ENCODE assay signal across 9 cellular contexts in the genomic region with DNA sequence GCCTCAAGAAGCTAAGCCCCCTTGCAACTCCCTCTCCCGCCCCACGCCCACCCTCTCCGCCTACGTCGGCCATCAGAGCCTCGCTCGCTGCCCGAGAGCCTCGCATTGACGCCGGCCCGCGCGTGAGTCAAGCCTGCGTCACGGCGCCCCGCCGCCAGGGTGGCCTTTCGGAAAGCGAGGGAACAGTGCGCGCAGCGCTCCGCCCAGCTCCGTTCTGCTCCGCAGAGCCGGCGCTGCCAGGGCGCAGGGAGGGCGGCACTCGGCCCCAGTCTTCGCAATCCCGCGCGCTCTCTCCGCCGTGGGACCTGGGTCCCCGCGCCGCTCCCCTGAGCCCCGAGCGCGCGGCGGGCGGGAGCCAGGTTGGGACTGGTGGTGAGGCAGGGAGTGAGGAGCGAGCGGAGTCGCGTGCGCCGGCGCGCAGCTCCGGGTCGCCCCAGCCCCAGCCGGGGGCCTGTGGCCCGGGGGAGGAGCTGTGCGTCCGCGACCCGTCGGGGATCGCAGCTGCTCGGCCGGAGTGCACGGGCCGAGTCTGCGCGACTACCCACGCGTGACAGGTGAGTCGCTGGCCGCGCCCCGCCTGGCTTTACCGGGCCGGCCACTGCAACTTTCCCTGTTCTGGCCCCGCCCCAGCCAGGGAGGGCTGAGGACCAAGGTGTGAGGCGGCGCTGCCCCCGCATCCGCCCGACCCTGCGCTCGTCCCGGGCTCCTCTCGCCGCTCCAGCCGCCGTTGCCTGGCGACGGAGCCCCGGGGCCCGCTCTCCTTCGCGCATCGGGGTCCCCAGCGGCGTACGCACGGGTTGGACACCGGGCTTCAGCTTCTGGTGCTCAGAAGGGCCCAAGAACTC. TPM values are rescaled to one million over a fixed set of nuclear protein-coding genes. Genes with fewer than 3 reads are reported as not detected.
A peak's percentile ranks its signal among the peaks of the same experiment; 100 is the strongest.
DNase-seq lines count a peak whose midpoint lies in the region; ATAC-seq and TF ChIP-seq lines count a peak whose summit lies in the region.
"Had no signal": no experiment of that assay in that cellular context is flagged by ENCODE, and none has a peak within 500 bp of the region (broad histone marks: within the 10 kb centered on the region; RNA-seq: fewer than 3 reads in every experiment).

A gene (plus strand): TSS at position 165 of the 845 bp plus-strand sequence. CDS start 16,436 bp downstream, outside the sequence.

- peak; percentile 30; the same call in 1 of the 2 replicates for TF ChIP-seq CTCF in BJ (IDR thresholded peaks at IDR 0.05; ENCODE audit: insufficient read depth, low read depth, low read length)

- H3K27ac ChIP-seq in HUES48 (ENCODE audit: low read depth, low read length) = no peak within 1 kb of the TSS

- peaks cover 15% of the 10 kb centered on the region for H3K27me3 ChIP-seq in BJ (ENCODE audit: control insufficient read depth, insufficient read depth, low read length)
- H3K27me3 ChIP-seq in HUES48 (ENCODE audit: control insufficient read depth, insufficient read depth, low read length) = peaks cover 100% of the 10 kb centered on the region

- peaks cover 3% of the 10 kb centered on the region for H3K27me3 Mint-ChIP-seq in activated naive CD4-positive, alpha-beta T cell treated with anti-CD3 and anti-CD28 coated beads, Interleukin-2, amount 10 ng/mL, durations not matched to agents 7 days and 5 days

- DNase-seq in BJ (ENCODE audit: low read depth) = no peak
- DNase-seq in activated naive CD4-positive, alpha-beta T cell treated with anti-CD3 and anti-CD28 coated beads, Interleukin-2, amount 10 ng/mL, durations not matched to agents 7 days and 5 days = peak; percentile 39
- no peak for DNase-seq in left ventricle myocardium superior
- DNase-seq in stimulated activated CD4-positive, alpha-beta T cell treated with anti-CD3 and anti-CD28 coated beads, Interleukin-2, amount 100 ng/mL, for 48 hours = peak; percentile 47 to 62

- no peaks in the 10 kb centered on the region for H3K9me3 ChIP-seq in HUES48 (ENCODE audit: control insufficient read depth, insufficient read depth, low read length)

- TF ChIP-seq POLR2A in GM18505 (IDR thresholded peaks at IDR 0.05; ENCODE audit: borderline replicate concordance, extremely low read depth, insufficient read depth, insufficient read length) = no peak

- intact Hi-C loops in left ventricle myocardium superior (cut with micrococcal nuclease) = no loop called here

- no peak within 1 kb of the TSS for H3K27ac Mint-ChIP-seq in activated naive CD4-positive, alpha-beta T cell treated with anti-CD3 and anti-CD28 coated beads, Interleukin-2, amount 10 ng/mL, durations not matched to agents 7 days and 5 days
- H3K27ac Mint-ChIP-seq: naive thymus-derived CD4-positive, alpha-beta T cell had no signal

- H3K36me3 ChIP-seq in BJ (ENCODE audit: control insufficient read depth, insufficient read depth, low read length) (no peaks in the 10 kb centered on the region), HUES48 (ENCODE audit: control insufficient read depth, insufficient read depth, low read length) (no peaks in the 10 kb centered on the region)

- H3K4me3 Mint-ChIP-seq in activated naive CD4-positive, alpha-beta T cell treated with anti-CD3 and anti-CD28 coated beads, Interleukin-2, amount 10 ng/mL, durations not matched to agents 7 days and 5 days = no peak within 1 kb of the TSS

- H3K4me3 ChIP-seq in BJ (ENCODE audit: low read depth, low read length) = peak within 1 kb of the TSS; percentile 42
- H3K4me3 ChIP-seq in HUES48 (ENCODE audit: low read depth, low read length) = peak within 1 kb of the TSS; percentile 65

- peaks cover 3% of the 10 kb centered on the region for H3K4me1 Mint-ChIP-seq in activated naive CD4-positive, alpha-beta T cell treated with anti-CD3 and anti-CD28 coated beads, Interleukin-2, amount 10 ng/mL, durations not matched to agents 7 days and 5 days

- no peak within 1 kb of the TSS for H3K9ac ChIP-seq in HUES48 (ENCODE audit: low read depth, low read length)

- H3K9me3 Mint-ChIP-seq in activated naive CD4-positive, alpha-beta T cell treated with anti-CD3 and anti-CD28 coated beads, Interleukin-2, amount 10 ng/mL, durations not matched to agents 7 days and 5 days = no peaks in the 10 kb centered on the region

- no peaks in the 10 kb centered on the region for H3K36me3 Mint-ChIP-seq in activated naive CD4-positive, alpha-beta T cell treated with anti-CD3 and anti-CD28 coated beads, Interleukin-2, amount 10 ng/mL, durations not matched to agents 7 days and 5 days
- H3K36me3 Mint-ChIP-seq: naive thymus-derived CD4-positive, alpha-beta T cell had no signal

- CTCF ChIA-PET in BJ (lab: Yijun Ruan, JAX) = interaction anchor here (0.6 to 1.6 kb wide), 6 partner anchors 10 to 121 kb away, joined by 3 to 8 read pairs (median 4); no protein-coding TSS in a partner anchor
- CTCF ChIA-PET in activated naive CD4-positive, alpha-beta T cell treated with anti-CD3 and anti-CD28 coated beads, Interleukin-2, amount 10 ng/mL, durations not matched to agents 7 days and 5 days (lab: Charles Lee) = no interaction called here

- ATAC-seq in left ventricle myocardium superior (peak; percentile 38), GM18505 (IDR thresholded peaks at IDR 0.05; ENCODE audit: unreplicated experiment) (no peak), HG02981 (IDR thresholded peaks at IDR 0.05; ENCODE audit: unreplicated experiment) (no peak), HG03108 (IDR thresholded peaks at IDR 0.05; ENCODE audit: unreplicated experiment) (no peak)
- ATAC-seq: naive thymus-derived CD4-positive, alpha-beta T cell had no signal

- POLR2A ChIA-PET in BJ (lab: Charles Lee) = interaction anchor here (0.6 kb wide), 1 partner anchor 18 kb away, joined by 4 read pairs; no protein-coding TSS in a partner anchor

- H3K4me1 ChIP-seq in HUES48 (ENCODE audit: control insufficient read depth, insufficient read depth, low read length) = 0 out of 2 replicates have a peak, but pooled peaks cover 5% of the 10 kb centered on the region

RNA-seq across cellular contexts. Expression of the gene that starts here (rescaled TPM):
- polyA plus RNA-seq in BJ (2011; rRNA removed) = 0.85 and 1.6 TPM in 2 replicates
- polyA minus RNA-seq in BJ (2011; rRNA and poly(A)+ RNA removed) = 2.0 and 4.8 TPM in 2 replicates
- not detected for total RNA-seq in left ventricle myocardium superior
- total RNA-seq: naive thymus-derived CD4-positive, alpha-beta T cell had no signal
- polyA plus RNA-seq: naive thymus-derived CD4-positive, alpha-beta T cell had no signal

Comparison
In these comparisons a context has a peak if more than half of its experiments do, and no peak if none do; other contexts are left out.
1. Peak in ATAC-seq in left ventricle myocardium superior; RNA of the gene not detected or under 1 TPM.
2. DNase-seq: peak in activated naive CD4-positive, alpha-beta T cell treated with anti-CD3 and anti-CD28 coated beads, Interleukin-2, amount 10 ng/mL, durations not matched to agents 7 days and 5 days (single experiment) and stimulated activated CD4-positive, alpha-beta T cell treated with anti-CD3 and anti-CD28 coated beads, Interleukin-2, amount 100 ng/mL, for 48 hours (2 of 2); none in BJ (single experiment) and left ventricle myocardium superior (single experiment).